ENCODE assay signal across 8 cellular contexts in the genomic region with DNA sequence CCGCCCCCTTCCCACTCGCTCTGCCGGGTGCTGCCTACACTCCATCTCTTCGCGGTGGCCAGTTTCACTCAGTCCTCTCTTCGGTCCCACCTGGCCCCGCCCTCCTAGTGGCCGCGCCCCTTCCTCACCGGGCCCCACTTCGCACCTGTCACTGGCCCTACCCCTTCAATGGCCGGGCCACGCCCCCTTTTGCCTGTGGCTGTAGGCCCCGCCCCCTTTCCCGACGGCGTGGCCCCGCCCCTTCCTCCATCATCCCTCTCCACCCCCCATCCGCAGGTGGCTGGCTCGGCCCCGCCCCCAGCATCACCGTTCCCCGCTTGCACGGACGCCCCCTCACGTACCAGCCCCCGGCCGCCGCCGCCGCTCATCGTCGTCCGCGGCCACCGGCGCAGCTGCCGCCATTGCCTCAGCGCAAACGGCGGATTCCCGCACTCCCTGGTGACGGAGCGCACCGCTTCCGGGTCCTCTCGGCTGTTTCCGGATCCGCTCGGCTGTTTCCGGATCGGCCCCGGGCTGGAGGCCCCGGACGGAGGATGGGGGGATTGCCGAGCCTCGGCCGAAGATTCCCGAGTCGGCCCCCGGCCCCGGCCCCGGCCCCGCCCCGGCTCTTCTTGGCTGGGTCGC. TPM values are rescaled to one million over a fixed set of nuclear protein-coding genes. Genes with fewer than 3 reads are reported as not detected.
A peak's percentile ranks its signal among the peaks of the same experiment; 100 is the strongest.
DNase-seq lines count a peak whose midpoint lies in the region; ATAC-seq, FAIRE-seq and TF ChIP-seq lines count a peak whose summit lies in the region.

A gene with protein sequence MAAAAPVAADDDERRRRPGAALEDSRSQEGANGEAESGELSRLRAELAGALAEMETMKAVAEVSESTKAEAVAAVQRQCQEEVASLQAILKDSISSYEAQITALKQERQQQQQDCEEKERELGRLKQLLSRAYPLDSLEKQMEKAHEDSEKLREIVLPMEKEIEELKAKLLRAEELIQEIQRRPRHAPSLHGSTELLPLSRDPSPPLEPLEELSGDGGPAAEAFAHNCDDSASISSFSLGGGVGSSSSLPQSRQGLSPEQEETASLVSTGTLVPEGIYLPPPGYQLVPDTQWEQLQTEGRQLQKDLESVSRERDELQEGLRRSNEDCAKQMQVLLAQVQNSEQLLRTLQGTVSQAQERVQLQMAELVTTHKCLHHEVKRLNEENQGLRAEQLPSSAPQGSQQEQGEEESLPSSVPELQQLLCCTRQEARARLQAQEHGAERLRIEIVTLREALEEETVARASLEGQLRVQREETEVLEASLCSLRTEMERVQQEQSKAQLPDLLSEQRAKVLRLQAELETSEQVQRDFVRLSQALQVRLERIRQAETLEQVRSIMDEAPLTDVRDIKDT (minus strand): TSS at position 477 of the 624 bp plus-strand sequence. CDS start 75 bp downstream, at position 402.

- H3K27me3 ChIP-seq in bronchial epithelial cell (ENCODE audit: control insufficient read depth, insufficient read depth, low read length): no peaks in the 10 kb centered on the region

- no peaks in the 10 kb centered on the region for H3K9me3 Mint-ChIP-seq in activated B cell treated with CpG ODN at 0.5 μM for 24 hours

- POLR2A ChIA-PET in AG04449 (lab: Yijun Ruan, JAX) (interaction anchor here (0.9 kb wide), 1 partner anchor 26 kb away, joined by 3 read pairs; a partner anchor contains a TSS), activated B cell treated with CpG ODN at 0.5 μM for 24 hours (lab: Charles Lee) (interaction anchor here (0.5 to 10.1 kb wide), 16 partner anchors 12 to 1769 kb away, joined by 3 to 192 read pairs (median 20); a partner anchor contains a TSS)

- CTCF ChIA-PET in AG04449 (lab: Yijun Ruan, JAX) (interaction anchor here (1.9 kb wide), 1 partner anchor 20 kb away, joined by 5 read pairs; no protein-coding TSS in a partner anchor), activated B cell treated with CpG ODN at 0.5 μM for 24 hours (lab: Charles Lee) (interaction anchor here (1.1 to 3.4 kb wide), 3 partner anchors 7 to 24 kb away, joined by 3 to 34 read pairs (median 8); a partner anchor contains a TSS)

- no peak for DNase-seq in AG04449 (ENCODE audit: low read depth, low spot score)
- DNase-seq in NCI-H2227 (lab: John Stamatoyannopoulos, UW; ENCODE audit: unreplicated experiment): peak; percentile 94
- DNase-seq in activated B cell treated with CpG ODN at 0.5 μM for 24 hours: peak; percentile 99
- DNase-seq in bronchial epithelial cell (ENCODE audit: low read depth): peak; percentile 89
- DNase-seq in iPS-NIHi7 (ENCODE audit: extremely low spot score): peak; percentile 98
- peak; percentile 69 for DNase-seq in smooth muscle cell of the brain vasculature (ENCODE audit: low read depth, low spot score)

- peak within 1 kb of the TSS; percentile 82 for H3K4me3 ChIP-seq in AG04449 (ENCODE audit: low read depth, low read length)
- H3K4me3 ChIP-seq in bronchial epithelial cell (ENCODE audit: low read depth, low read length): peak within 1 kb of the TSS; percentile 91

- FAIRE-seq in bronchial epithelial cell (lab: Jason Lieb, UNC): no peak

- H3K27me3 Mint-ChIP-seq in activated B cell treated with CpG ODN at 0.5 μM for 24 hours: no peaks in the 10 kb centered on the region

- no peaks in the 10 kb centered on the region for H3K36me3 ChIP-seq in bronchial epithelial cell (ENCODE audit: control insufficient read depth, insufficient read depth, low read length)

- peaks cover 26% of the 10 kb centered on the region for H3K36me3 Mint-ChIP-seq in activated B cell treated with CpG ODN at 0.5 μM for 24 hours (ENCODE audit: low read depth)

- TF ChIP-seq CTCF in AG04449 (IDR thresholded peaks at IDR 0.05; ENCODE audit: insufficient read depth, low read length, missing control alignments): no peak
- TF ChIP-seq CTCF in activated B cell treated with CpG ODN at 0.5 μM for 24 hours (IDR thresholded peaks at IDR 0.05): no peak
- no peak for TF ChIP-seq CTCF in bronchial epithelial cell (IDR thresholded peaks at IDR 0.05; ENCODE audit: insufficient read depth, low read length, severe bottlenecking)

- peak within 1 kb of the TSS; percentile 96 for H3K27ac Mint-ChIP-seq in activated B cell treated with CpG ODN at 0.5 μM for 24 hours

- H3K4me1 Mint-ChIP-seq in activated B cell treated with CpG ODN at 0.5 μM for 24 hours: peaks cover 54% of the 10 kb centered on the region

- H3K4me3 Mint-ChIP-seq in activated B cell treated with CpG ODN at 0.5 μM for 24 hours: peak within 1 kb of the TSS; percentile 90

- ATAC-seq in GM18907 (IDR thresholded peaks at IDR 0.05; ENCODE audit: unreplicated experiment) (peak; percentile 69), HG03159 (IDR thresholded peaks at IDR 0.05; ENCODE audit: unreplicated experiment) (peak; percentile 58), activated B cell treated with CpG ODN at 0.5 μM for 24 hours (ENCODE audit: low read depth) (peak; percentile 64)

- intact Hi-C loops in activated B cell treated with CpG ODN at 0.5 μM for 24 hours (cut with micrococcal nuclease): loop anchor here (1.0 to 2.0 kb wide), 11 partner anchors 7 to 1970 kb away; a partner anchor contains a TSS

RNA-seq across cellular contexts. Expression of the gene that starts here (rescaled TPM):
- total RNA-seq in activated B cell treated with CpG ODN at 0.5 μM for 24 hours (93.5 and 110 TPM in 2 replicates), bronchial epithelial cell (20.3 and 30.0 TPM in 2 replicates)
